2 cellular contexts compared by ENCODE assay signal in genomic region chr7:77172413-77172812, GRCh38. TPM values are rescaled to one million over a fixed set of nuclear protein-coding genes. Genes with fewer than 3 reads are reported as not detected.
"Had no signal": no experiment of that assay in that cellular context is flagged by ENCODE, and none has a peak within 500 bp of the region (broad histone marks: within the 10 kb centered on the region; RNA-seq: fewer than 3 reads in every experiment).

No MANE protein-coding gene starts in this region.

RNA-seq across cellular contexts. Expression of gene FGL2, which starts 27.2 kb away (rescaled TPM):
- total RNA-seq: M059J, PC-3 had no signal
